Comparison of ENCODE assay signal across 8 cellular contexts in the genomic region with DNA sequence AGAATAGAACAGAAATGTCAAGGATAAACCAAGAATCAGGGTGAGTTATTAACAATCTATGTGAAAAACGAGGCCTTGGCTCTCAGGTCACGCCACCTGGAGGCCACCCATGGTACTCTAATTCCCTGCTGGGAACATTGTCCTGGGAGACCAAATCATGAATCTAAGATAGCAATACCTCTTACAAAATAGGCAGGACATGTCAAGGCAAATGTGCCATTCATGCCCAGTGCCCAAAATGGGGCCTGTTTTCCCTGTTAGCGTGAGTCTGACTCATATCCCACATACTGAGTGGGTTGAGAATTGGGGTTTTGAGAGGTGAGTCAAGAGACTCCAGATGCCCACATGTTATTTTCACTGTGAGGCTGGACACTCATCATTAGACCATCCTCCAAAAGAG.
DNase-seq lines count a peak whose midpoint lies in the region; ATAC-seq and TF ChIP-seq lines count a peak whose summit lies in the region.

No MANE protein-coding gene starts in this region.

- TF ChIP-seq CTCF in GM10248 (IDR thresholded peaks at IDR 0.05; ENCODE audit: control extremely low read depth, extremely low read depth, low read depth, missing control alignments) = peak; percentile 39
- TF ChIP-seq CTCF in RWPE1 (conservative IDR thresholded peaks at IDR 0.05; ENCODE audit: low read depth) = peak; percentile 54
- TF ChIP-seq CTCF in fibroblast of lung (conservative IDR thresholded peaks at IDR 0.05 in 1 of 2, IDR thresholded peaks at IDR 0.05 in 1 of 2; ENCODE audit: low read depth in 1 of 2, low read length in 2 of 2) = peak; percentile 50 to 80
- peak in 2 of 4 experiments; percentile 50 to 62 for TF ChIP-seq CTCF in prostate gland (IDR thresholded peaks at IDR 0.05)

- no peak overlapping the region for H2AFZ ChIP-seq in fibroblast of lung (ENCODE audit: low read length)

- H3K36me3 Mint-ChIP-seq in naive thymus-derived CD4-positive, alpha-beta T cell = peaks cover 0 to 11% (median 0%) of the 10 kb centered on the region in 5 donors

- no peaks in the 10 kb centered on the region for H3K27me3 ChIP-seq in fibroblast of lung (ENCODE audit: control insufficient read depth, insufficient read depth, low read length)
- H3K27me3 ChIP-seq in prostate gland (replicated peaks; ENCODE audit: insufficient read depth) = no peaks in the 10 kb centered on the region
- H3K27me3 ChIP-seq in naive thymus-derived CD4-positive, alpha-beta T cell (ENCODE audit: control insufficient read depth in 2 of 2, insufficient read depth in 2 of 2, low read length in 2 of 2) = no peaks in the 10 kb centered on the region

- H3K4me2 ChIP-seq in fibroblast of lung (ENCODE audit: extremely low read depth, insufficient read depth, low read length) = no peak overlapping the region

- peaks cover 0 to 40% (median 11%) of the 10 kb centered on the region in 11 donors for H3K9me3 Mint-ChIP-seq in naive thymus-derived CD4-positive, alpha-beta T cell

- intact Hi-C loops in prostate gland (cut with DNase I) = no loop called here
- intact Hi-C loops in naive thymus-derived CD4-positive, alpha-beta T cell (cut with micrococcal nuclease) = loop anchor here in 1 of 2 donors (5.0 kb wide), 1 partner anchor 290 kb away; no protein-coding TSS in a partner anchor

- DNase-seq in AG08395 (ENCODE audit: low spot score) (peak; percentile 91), GM10248 (ENCODE audit: extremely low spot score) (peak; percentile 29), RWPE1 (ENCODE audit: low spot score) (peak; percentile 91), fibroblast of lung (ENCODE audit: low read depth in 2 of 2) (peak; percentile 70 to 94), prostate gland (ENCODE audit: low spot score) (peak; percentile 20)
- DNase-seq in naive thymus-derived CD4-positive, alpha-beta T cell = no peak

- CTCF ChIA-PET in GM10248 (lab: Yijun Ruan, JAX) = interaction anchor here (0.7 to 1.2 kb wide), 3 partner anchors 9 to 71 kb away, joined by 3 read pairs; no protein-coding TSS in a partner anchor
- CTCF ChIA-PET in RWPE1 (lab: Yijun Ruan, JAX) = interaction anchor here (0.5 to 0.9 kb wide), 7 partner anchors 158 to 639 kb away, joined by 3 to 5 read pairs (median 3); no protein-coding TSS in a partner anchor
- CTCF ChIA-PET in naive thymus-derived CD4-positive, alpha-beta T cell (lab: Charles Lee) = no interaction called here

- no peak overlapping the region for H3K27ac ChIP-seq in RWPE1
- peak overlapping the region; percentile 8 for H3K27ac ChIP-seq in fibroblast of lung (ENCODE audit: insufficient read depth, low read length)
- H3K27ac ChIP-seq in prostate gland = no peak overlapping the region
- H3K27ac ChIP-seq in naive thymus-derived CD4-positive, alpha-beta T cell (ENCODE audit: low read depth, low read length) = no peak overlapping the region

- POLR2A ChIA-PET in GM10248 (lab: Yijun Ruan, JAX) (no interaction called here), RWPE1 (lab: Yijun Ruan, JAX; ENCODE audit: low non-redundant PET) (no interaction called here)
- POLR2A ChIA-PET in naive thymus-derived CD4-positive, alpha-beta T cell (lab: Charles Lee) = no interaction called here

- H3K9me3 ChIP-seq in fibroblast of lung (ENCODE audit: control insufficient read depth, insufficient read depth, low read depth, low read length) (no peaks in the 10 kb centered on the region), prostate gland (no peaks in the 10 kb centered on the region)
- H3K9me3 ChIP-seq in naive thymus-derived CD4-positive, alpha-beta T cell (ENCODE audit: control insufficient read depth in 2 of 3, low read length in 3 of 3) = peaks cover 0 to 7% (median 0%) of the 10 kb centered on the region in 3 experiments

- H3K4me1 Mint-ChIP-seq in naive thymus-derived CD4-positive, alpha-beta T cell = peaks cover 0 to 2% (median 0%) of the 10 kb centered on the region in 7 donors

- 68% methylated on average over 3 of the region's 3 CpGs for WGBS in prostate gland

- H3K36me3 ChIP-seq in fibroblast of lung (ENCODE audit: control insufficient read depth, insufficient read depth, low read length) = no peaks in the 10 kb centered on the region
- H3K36me3 ChIP-seq in prostate gland = no peaks in the 10 kb centered on the region
- no peaks in the 10 kb centered on the region for H3K36me3 ChIP-seq in naive thymus-derived CD4-positive, alpha-beta T cell (ENCODE audit: control insufficient read depth in 2 of 3, insufficient read depth in 3 of 3, low read length in 3 of 3)

- no peak overlapping the region for H3K4me3 ChIP-seq in fibroblast of lung (replicated peaks in 1 of 4; ENCODE audit: control extremely low read depth in 1 of 4, insufficient read depth in 1 of 4, low read depth in 3 of 4, low read length in 4 of 4)
- H3K4me3 ChIP-seq in prostate gland = no peak overlapping the region
- H3K4me3 ChIP-seq in naive thymus-derived CD4-positive, alpha-beta T cell (ENCODE audit: low read length) = no peak overlapping the region

- peak; percentile 63 for ATAC-seq in HG03060 (IDR thresholded peaks at IDR 0.05; ENCODE audit: low read depth, unreplicated experiment)
- no peak for ATAC-seq in GM21515 (IDR thresholded peaks at IDR 0.05; ENCODE audit: unreplicated experiment)
- no peak for ATAC-seq in naive thymus-derived CD4-positive, alpha-beta T cell

- no peak overlapping the region for H3K9ac ChIP-seq in fibroblast of lung (ENCODE audit: insufficient read depth, low read length)

- no peak overlapping the region for H3K27ac Mint-ChIP-seq in naive thymus-derived CD4-positive, alpha-beta T cell

- peaks cover 0 to 6% (median 0%) of the 10 kb centered on the region in 5 donors for H3K27me3 Mint-ChIP-seq in naive thymus-derived CD4-positive, alpha-beta T cell

- H3K4me1 ChIP-seq in fibroblast of lung (ENCODE audit: control insufficient read depth, extremely low read depth, insufficient read depth, low read length) = no peaks in the 10 kb centered on the region
- no peaks in the 10 kb centered on the region for H3K4me1 ChIP-seq in prostate gland (replicated peaks)
- H3K4me1 ChIP-seq in naive thymus-derived CD4-positive, alpha-beta T cell (ENCODE audit: control insufficient read depth in 2 of 2, insufficient read depth in 2 of 2, low read length in 2 of 2) = no peaks in the 10 kb centered on the region

- no peaks in the 10 kb centered on the region for H4K20me1 ChIP-seq in fibroblast of lung (ENCODE audit: control insufficient read depth, extremely low read depth, insufficient read depth, low read length)

- H3K4me3 Mint-ChIP-seq in naive thymus-derived CD4-positive, alpha-beta T cell = no peak overlapping the region

- H3K79me2 ChIP-seq in fibroblast of lung (ENCODE audit: control insufficient read depth, insufficient read depth, low read length) = no peaks in the 10 kb centered on the region

- no peak for TF ChIP-seq POLR2A in prostate gland (IDR thresholded peaks at IDR 0.05)

Comparison
In these comparisons a context has a peak if more than half of its experiments do, and no peak if none do; other contexts are left out.
1. DNase-seq: peak in AG08395 (single experiment), GM10248 (single experiment), RWPE1 (single experiment), fibroblast of lung (2 of 2) and prostate gland (single experiment); none in naive thymus-derived CD4-positive, alpha-beta T cell (0 of 9).